21 cellular contexts compared by ENCODE assay signal in the genomic region with DNA sequence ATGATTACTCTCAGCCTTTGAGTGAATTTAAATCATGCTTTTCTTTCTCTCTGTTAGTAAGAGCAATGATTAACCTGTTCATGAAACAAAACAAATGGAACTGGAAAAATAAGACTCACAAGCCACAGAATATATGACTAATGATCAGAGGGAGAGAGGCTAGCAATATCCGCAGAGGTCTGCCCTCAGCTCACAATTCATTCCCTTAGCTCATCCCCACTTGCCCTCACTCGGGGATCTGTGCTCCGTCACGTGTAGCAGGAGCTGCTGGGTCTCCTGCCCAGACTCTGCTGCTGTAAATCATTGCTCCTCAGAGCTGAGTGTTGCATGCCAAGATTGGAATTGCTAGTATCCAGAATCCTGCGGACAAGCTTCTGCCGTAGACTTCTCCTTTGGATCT. TPM values are rescaled to one million over a fixed set of nuclear protein-coding genes. Genes with fewer than 3 reads are reported as not detected.
A peak's percentile ranks its signal among the peaks of the same experiment; 100 is the strongest.
DNase-seq lines count a peak whose midpoint lies in the region; ATAC-seq and TF ChIP-seq lines count a peak whose summit lies in the region.
"Had no signal": no experiment of that assay in that cellular context is flagged by ENCODE, and none has a peak within 500 bp of the region (broad histone marks: within the 10 kb centered on the region; RNA-seq: fewer than 3 reads in every experiment).

No MANE protein-coding gene starts in this region.

- ATAC-seq in T-helper 17 cell, result no peak
- ATAC-seq: upper lobe of right lung had no signal

- H3K36me3 ChIP-seq in BE2C (no peaks in the 10 kb centered on the region), sigmoid colon (no peaks in the 10 kb centered on the region)
- H3K36me3 ChIP-seq: adrenal gland, stomach, upper lobe of right lung had no signal

- no peak for TF ChIP-seq EP300 in sigmoid colon (IDR thresholded peaks at IDR 0.05)

- H3K4me3 ChIP-seq in BE2C (ENCODE audit: low read depth, low read length) (no peak overlapping the region), sigmoid colon (no peak overlapping the region), coronary artery (no peak overlapping the region)
- H3K4me3 ChIP-seq: adrenal gland, hepatocyte, SK-N-MC, stomach, upper lobe of right lung had no signal

- no peak for TF ChIP-seq CTCF in BE2C (IDR thresholded peaks at IDR 0.05; ENCODE audit: low read depth, low read length)
- TF ChIP-seq CTCF in sigmoid colon (IDR thresholded peaks at IDR 0.05), result no peak
- TF ChIP-seq CTCF in coronary artery (IDR thresholded peaks at IDR 0.05), result no peak

- intact Hi-C loops in sigmoid colon (cut with DNase I), result no loop called here

- H3K4me3 Mint-ChIP-seq in T-helper 17 cell, result no peak overlapping the region
- H3K4me3 Mint-ChIP-seq: central memory CD8-positive, alpha-beta T cell; mesothelial cell of epicardium had no signal

- no peaks in the 10 kb centered on the region for H3K27me3 Mint-ChIP-seq in T-helper 17 cell
- H3K27me3 Mint-ChIP-seq: central memory CD8-positive, alpha-beta T cell had no signal

- WGBS in sigmoid colon, 2 donors, result 69 to 88% methylated on average over 6 of the region's 6 CpGs

- H3K36me3 Mint-ChIP-seq in T-helper 17 cell (ENCODE audit: low read depth), result no peaks in the 10 kb centered on the region
- H3K36me3 Mint-ChIP-seq: mesothelial cell of epicardium had no signal

- no peak for TF ChIP-seq POLR2A in sigmoid colon (IDR thresholded peaks at IDR 0.05)

- H3K27me3 ChIP-seq in BE2C, result no peaks in the 10 kb centered on the region
- no peaks in the 10 kb centered on the region for H3K27me3 ChIP-seq in sigmoid colon
- H3K27me3 ChIP-seq: adrenal gland, hepatocyte, stomach, upper lobe of right lung had no signal

- H3K4me1 ChIP-seq in BE2C (peaks cover 17% of the 10 kb centered on the region), sigmoid colon (peaks cover 0 to 42% (median 15%) of the 10 kb centered on the region in 4 donors)
- H3K4me1 ChIP-seq: upper lobe of right lung had no signal

- H3K9me3 ChIP-seq in BE2C (no peaks in the 10 kb centered on the region), T-helper 17 cell (ENCODE audit: control insufficient read depth, low read length, poor library complexity, severe bottlenecking) (no peaks in the 10 kb centered on the region), sigmoid colon (no peaks in the 10 kb centered on the region)
- H3K9me3 ChIP-seq: adrenal gland, upper lobe of right lung had no signal

- H3K4me1 Mint-ChIP-seq in T-helper 17 cell, result peaks cover 3% of the 10 kb centered on the region
- H3K4me1 Mint-ChIP-seq: central memory CD8-positive, alpha-beta T cell had no signal

- H3K27ac ChIP-seq in sigmoid colon (peak overlapping the region in 3 of 4 donors; percentile 1 to 53 (median 43)), coronary artery (no peak overlapping the region)
- H3K27ac ChIP-seq: adrenal gland, hepatocyte, KMS-11, SK-N-MC, stomach, upper lobe of right lung had no signal

- H3K27ac Mint-ChIP-seq in T-helper 17 cell, result peak overlapping the region; percentile 39
- H3K27ac Mint-ChIP-seq: mesothelial cell of epicardium had no signal

- DNase-seq in BE2C, result peak; percentile 24
- DNase-seq in T-helper 17 cell, result no peak
- DNase-seq in hepatic stellate cell (ENCODE audit: low spot score), result peak; percentile 35
- DNase-seq in sigmoid colon, result peak; percentile 71
- DNase-seq in SW 1271 (lab: John Stamatoyannopoulos, UW), result no peak
- no peak for DNase-seq in stimulated activated CD8-positive, alpha-beta memory T cell treated with anti-CD3 and anti-CD28 coated beads, Interleukin-4, amount 100 ng/mL, for 48 hours
- DNase-seq in coronary artery (ENCODE audit: low spot score), result no peak
- no peak for DNase-seq in NCI-H1436 treated with DMSO at 0.1 percent for 48 hours (lab: John Stamatoyannopoulos, UW)
- DNase-seq: activated CD4-positive, alpha-beta T cell treated with anti-CD3 and anti-CD28 coated beads for 48 hours; activated effector memory CD4-positive, alpha-beta T cell treated with Interleukin-2 at 50 U/mL for 16 hours; effector CD8-positive, alpha-beta T cell; GDM1; kidney; stomach; upper lobe of right lung had no signal

RNA-seq across cellular contexts. Expression of a gene that starts 53.1 kb away (rescaled TPM):
- polyA plus RNA-seq in BE2C (2012; ENCODE audit: insufficient read depth, insufficient read length, low read depth), result 50.1 TPM
- total RNA-seq in T-helper 17 cell, result 100 to 1,000 TPM; 194 to 208 TPM
- total RNA-seq in sigmoid colon, result 10 to 100 TPM; 27.3 to 44.2 (median 29.1) TPM
- 10 to 100 TPM in 2 of 3 donors, 1 to 10 TPM in 1; 9.5 to 18.4 (median 16.8) TPM for polyA plus RNA-seq in sigmoid colon

Comparison
In these comparisons a context has a peak if more than half of its experiments do, and no peak if none do; other contexts are left out.
1. DNase-seq: peak in BE2C (single experiment), hepatic stellate cell (single experiment) and sigmoid colon (single experiment); none in T-helper 17 cell (0 of 3), SW 1271 (0 of 2), stimulated activated CD8-positive, alpha-beta memory T cell treated with anti-CD3 and anti-CD28 coated beads, Interleukin-4, amount 100 ng/mL, for 48 hours (single experiment), coronary artery (single experiment) and NCI-H1436 treated with DMSO at 0.1 percent for 48 hours (single experiment).
2. H3K27ac ChIP-seq: peak in sigmoid colon (3 of 4); none in coronary artery (0 of 2).
3. RNA of a gene that starts 53.1 kb away (total RNA-seq): 194 to 208 TPM in T-helper 17 cell; 27.3 to 44.2 TPM in sigmoid colon; every median in the first group is over 4 times any median in the second.